8 cellular contexts compared by ENCODE assay signal in the genomic region with DNA sequence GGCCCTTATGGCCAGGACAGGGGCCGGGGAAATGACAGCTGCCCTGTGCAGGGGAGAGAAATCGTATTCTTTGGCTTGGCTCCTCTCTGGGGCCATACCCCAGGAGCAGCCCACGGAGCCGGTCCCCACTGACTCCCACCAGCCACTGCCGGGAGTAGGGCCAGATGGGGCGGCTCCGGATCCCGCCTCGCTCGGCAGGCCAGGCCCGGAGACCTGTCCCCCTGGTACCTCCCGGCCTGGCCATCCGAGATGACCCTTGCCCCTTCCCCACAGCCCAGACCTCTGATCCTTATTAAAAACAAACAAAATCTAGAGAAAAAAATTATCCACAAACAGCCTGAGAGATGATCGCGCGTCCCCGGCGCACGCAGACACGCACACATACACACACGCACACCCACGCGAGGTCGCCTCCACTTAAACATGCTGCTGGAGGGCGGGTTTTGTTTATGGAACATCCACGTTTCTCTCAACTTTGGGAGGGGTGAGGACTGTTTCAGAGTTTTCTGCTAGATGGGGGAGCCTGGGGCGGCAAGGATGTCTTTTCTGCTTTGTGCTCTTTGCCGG. TPM values are rescaled to one million over a fixed set of nuclear protein-coding genes. Genes with fewer than 3 reads are reported as not detected.
DNase-seq lines count a peak whose midpoint lies in the region; ATAC-seq and TF ChIP-seq lines count a peak whose summit lies in the region.

No MANE protein-coding gene starts in this region.

- intact Hi-C loops in breast epithelium (cut with DNase I; ENCODE audit: low total_unique reads): loop anchor here (10.0 kb wide), 1 partner anchor 324 kb away; no protein-coding TSS in a partner anchor

- TF ChIP-seq POLR2A in breast epithelium (IDR thresholded peaks at IDR 0.05) (no peak), suprapubic skin (IDR thresholded peaks at IDR 0.05) (no peak)

- H3K4me1 ChIP-seq in breast epithelium (peaks cover 0 to 16% of the 10 kb centered on the region in 2 donors), suprapubic skin (peaks cover 34% of the 10 kb centered on the region)

- H3K36me3 ChIP-seq in BJ (ENCODE audit: control insufficient read depth, insufficient read depth, low read length): no peaks in the 10 kb centered on the region
- no peaks in the 10 kb centered on the region for H3K36me3 ChIP-seq in breast epithelium
- H3K36me3 ChIP-seq in suprapubic skin: no peaks in the 10 kb centered on the region

- POLR2A ChIA-PET in BJ (lab: Charles Lee): no interaction called here

- H3K27ac ChIP-seq in breast epithelium (peak overlapping the region; percentile 96 to 97), suprapubic skin (peak overlapping the region; percentile 93)

- TF ChIP-seq EP300 in suprapubic skin (IDR thresholded peaks at IDR 0.05): no peak

- CTCF ChIA-PET in BJ (lab: Yijun Ruan, JAX): interaction anchor here (2.1 kb wide), 1 partner anchor 10 kb away, joined by 4 read pairs; no protein-coding TSS in a partner anchor

- DNase-seq in BJ (ENCODE audit: low read depth): no peak
- no peak for DNase-seq in Jurkat, Clone E6-1 (ENCODE audit: low read depth, low spot score)
- DNase-seq in breast epithelium (ENCODE audit: low spot score in 2 of 2): peak in 1 of 2 donors; percentile 34
- peak; percentile 41 for DNase-seq in kidney glomerular epithelial cell (lab: John Stamatoyannopoulos, UW)
- DNase-seq in suprapubic skin (ENCODE audit: low spot score in 2 of 2): no peak
- no peak for DNase-seq in GM20000 (ENCODE audit: low spot score)

- H3K27me3 ChIP-seq in BJ (ENCODE audit: control insufficient read depth, insufficient read depth, low read length): no peaks in the 10 kb centered on the region
- H3K27me3 ChIP-seq in breast epithelium: no peaks in the 10 kb centered on the region
- no peaks in the 10 kb centered on the region for H3K27me3 ChIP-seq in suprapubic skin

- WGBS in suprapubic skin: 50% methylated on average over 28 of the region's 28 CpGs

- peak overlapping the region; percentile 42 for H3K4me3 ChIP-seq in BJ (ENCODE audit: low read depth, low read length)
- peak overlapping the region; percentile 62 for H3K4me3 ChIP-seq in Jurkat, Clone E6-1 (ENCODE audit: low read length)
- peak overlapping the region; percentile 39 to 70 (median 50) for H3K4me3 ChIP-seq in breast epithelium
- peak overlapping the region; percentile 56 for H3K4me3 ChIP-seq in suprapubic skin

- no peaks in the 10 kb centered on the region for H3K9me3 ChIP-seq in breast epithelium
- H3K9me3 ChIP-seq in suprapubic skin: no peaks in the 10 kb centered on the region

- no peak for TF ChIP-seq CTCF in BJ (IDR thresholded peaks at IDR 0.05; ENCODE audit: insufficient read depth, low read depth, low read length)
- TF ChIP-seq CTCF in breast epithelium (IDR thresholded peaks at IDR 0.05): no peak
- no peak for TF ChIP-seq CTCF in suprapubic skin (IDR thresholded peaks at IDR 0.05)
- TF ChIP-seq CTCF in GM20000 (IDR thresholded peaks at IDR 0.05; ENCODE audit: extremely low read depth, missing control alignments): no peak

- ATAC-seq in HG02763 (IDR thresholded peaks at IDR 0.05; ENCODE audit: unreplicated experiment) (no peak), GM18907 (IDR thresholded peaks at IDR 0.05; ENCODE audit: unreplicated experiment) (no peak)

RNA-seq across cellular contexts. Expression of gene IGLL1, which starts 59.1 kb away (rescaled TPM):
- not detected in 2 replicates for polyA plus RNA-seq in BJ (2011; rRNA removed)
- not detected in 2 replicates for polyA minus RNA-seq in BJ (2011; rRNA and poly(A)+ RNA removed)
- 13.2 TPM for polyA plus RNA-seq in Jurkat, Clone E6-1 (2012; ENCODE audit: insufficient read depth, insufficient read length)
- total RNA-seq in breast epithelium: not detected
- total RNA-seq in suprapubic skin: not detected
